In the genomic region with DNA sequence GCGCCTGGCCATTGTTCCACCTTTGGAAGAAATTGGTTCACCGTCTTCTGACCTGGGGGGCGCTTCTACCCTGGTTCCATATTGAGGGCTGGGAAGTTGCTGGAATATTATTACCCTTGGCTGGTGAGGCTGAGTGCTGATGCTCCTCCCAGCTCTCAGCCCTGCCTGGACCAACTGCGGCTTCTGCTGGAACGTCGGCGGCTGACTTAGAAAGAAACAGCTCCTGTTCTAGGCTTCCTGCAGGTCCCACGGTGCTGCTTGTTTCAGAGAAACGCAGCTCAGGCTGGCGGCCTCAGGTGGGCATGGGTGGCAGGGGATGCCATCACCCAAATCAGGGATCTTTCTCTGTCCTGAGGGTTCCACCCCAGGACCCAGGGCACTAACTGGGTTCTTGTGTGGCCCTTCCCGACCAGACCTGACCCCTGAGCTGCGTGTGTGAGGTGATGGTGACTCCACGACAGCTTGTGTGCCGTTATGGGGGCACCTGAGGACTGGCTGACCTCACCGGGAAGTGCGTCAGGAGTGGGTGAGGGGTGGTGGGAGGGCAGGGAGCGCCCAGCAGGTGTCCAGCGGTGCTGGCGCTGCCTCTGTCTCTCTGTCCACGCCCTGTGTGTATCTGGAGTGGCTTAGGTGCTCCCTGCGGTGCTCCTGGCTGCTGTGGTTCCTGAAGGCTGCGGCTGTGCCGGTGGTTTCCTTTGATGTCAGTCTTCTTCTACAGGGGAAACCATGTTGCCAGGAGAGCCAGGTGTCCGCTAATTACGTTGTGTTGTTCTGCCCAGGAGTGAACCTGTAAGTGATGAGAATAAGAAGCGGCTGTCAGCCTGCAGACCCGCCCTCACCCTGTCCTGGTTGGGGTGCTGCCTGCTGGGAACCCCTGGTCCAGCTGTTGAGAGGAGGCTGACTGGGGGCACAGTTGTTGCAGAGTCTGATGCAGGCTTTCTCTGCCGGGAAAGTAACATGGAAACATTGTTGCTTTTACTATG, we compare ENCODE assay signal across 10 cellular contexts. TPM values are rescaled to one million over a fixed set of nuclear protein-coding genes. Genes with fewer than 3 reads are reported as not detected.
A peak's percentile ranks its signal among the peaks of the same experiment; 100 is the strongest.
DNase-seq lines count a peak whose midpoint lies in the region; ATAC-seq and TF ChIP-seq lines count a peak whose summit lies in the region.
"Had no signal": no experiment of that assay in that cellular context is flagged by ENCODE, and none has a peak within 500 bp of the region (broad histone marks: within the 10 kb centered on the region; RNA-seq: fewer than 3 reads in every experiment).

No MANE protein-coding gene starts in this region.

- H3K27ac ChIP-seq in prostate gland, result peak overlapping the region; percentile 17 to 95
- peak overlapping the region in 1 of 2 donors; percentile 24 for H3K27ac ChIP-seq in left lung

- TF ChIP-seq POLR2A in prostate gland (IDR thresholded peaks at IDR 0.05), result no peak

- 60% methylated on average over 28 of the region's 28 CpGs for WGBS in prostate gland

- DNase-seq in COR-L47 (lab: John Stamatoyannopoulos, UW) (peak; percentile 75), SW480 (ENCODE audit: low spot score) (peak; percentile 93), choroid plexus epithelial cell (ENCODE audit: low read depth) (peak; percentile 35), prostate gland (ENCODE audit: low spot score) (no peak), left lung (no peak), cortex of kidney (lab: John Stamatoyannopoulos, UW) (no peak), islet precursor cell (no peak)
- DNase-seq: EL had no signal

- no peak overlapping the region for H3K4me3 ChIP-seq in choroid plexus epithelial cell (ENCODE audit: low read depth, low read length)
- H3K4me3 ChIP-seq in prostate gland, result no peak overlapping the region
- H3K4me3 ChIP-seq in left lung, result no peak overlapping the region
- H3K4me3 ChIP-seq: adrenal gland had no signal

- no peak for TF ChIP-seq CTCF in choroid plexus epithelial cell (conservative IDR thresholded peaks at IDR 0.05; ENCODE audit: low read depth, low read length)
- no peak for TF ChIP-seq CTCF in prostate gland (IDR thresholded peaks at IDR 0.05)
- no peak for TF ChIP-seq CTCF in left lung (IDR thresholded peaks at IDR 0.05)

- H3K9me3 ChIP-seq in prostate gland (no peaks in the 10 kb centered on the region), left lung (no peaks in the 10 kb centered on the region)
- H3K9me3 ChIP-seq: adrenal gland had no signal

- H3K27me3 ChIP-seq in prostate gland (replicated peaks; ENCODE audit: insufficient read depth) (no peaks in the 10 kb centered on the region), left lung (no peaks in the 10 kb centered on the region)
- H3K27me3 ChIP-seq: adrenal gland had no signal

- ATAC-seq in GM21526 (IDR thresholded peaks at IDR 0.05; ENCODE audit: low FRiP score, unreplicated experiment) (no peak), left lung (no peak)

- H3K4me1 ChIP-seq in prostate gland (replicated peaks) (peaks cover 62% of the 10 kb centered on the region), left lung (peaks cover 93 to 100% of the 10 kb centered on the region in 2 donors)

- H3K36me3 ChIP-seq in prostate gland (no peaks in the 10 kb centered on the region), left lung (peaks cover 0 to 10% of the 10 kb centered on the region in 2 donors)
- H3K36me3 ChIP-seq: adrenal gland had no signal

- intact Hi-C loops in prostate gland (cut with DNase I), result no loop called here
- intact Hi-C loops in left lung (cut with DNase I), result loop anchor here in 1 of 2 donors (10.0 kb wide), 1 partner anchor 78 kb away; no protein-coding TSS in a partner anchor

RNA-seq across cellular contexts. Expression of gene SKI, which starts 8.9 kb away (rescaled TPM):
- total RNA-seq in prostate gland (100 to 1,000 TPM in 1 of 2 donors, 10 to 100 TPM in 1; 46.2 to 114 TPM), left lung (10 to 100 TPM; 75.8 to 89.0 TPM)

RNA-seq across cellular contexts. Expression of gene FAAP20, which starts 42.4 kb away (rescaled TPM):
- total RNA-seq in prostate gland (10 to 100 TPM; 55.9 to 70.4 TPM), left lung (10 to 100 TPM; 51.6 to 69.7 TPM)

Comparison
In these comparisons a context has a peak if more than half of its experiments do, and no peak if none do; other contexts are left out.
1. DNase-seq: peak in COR-L47 (single experiment), SW480 (single experiment) and choroid plexus epithelial cell (single experiment); none in prostate gland (single experiment), left lung (0 of 2), cortex of kidney (single experiment) and islet precursor cell (single experiment).